In the genomic region with DNA sequence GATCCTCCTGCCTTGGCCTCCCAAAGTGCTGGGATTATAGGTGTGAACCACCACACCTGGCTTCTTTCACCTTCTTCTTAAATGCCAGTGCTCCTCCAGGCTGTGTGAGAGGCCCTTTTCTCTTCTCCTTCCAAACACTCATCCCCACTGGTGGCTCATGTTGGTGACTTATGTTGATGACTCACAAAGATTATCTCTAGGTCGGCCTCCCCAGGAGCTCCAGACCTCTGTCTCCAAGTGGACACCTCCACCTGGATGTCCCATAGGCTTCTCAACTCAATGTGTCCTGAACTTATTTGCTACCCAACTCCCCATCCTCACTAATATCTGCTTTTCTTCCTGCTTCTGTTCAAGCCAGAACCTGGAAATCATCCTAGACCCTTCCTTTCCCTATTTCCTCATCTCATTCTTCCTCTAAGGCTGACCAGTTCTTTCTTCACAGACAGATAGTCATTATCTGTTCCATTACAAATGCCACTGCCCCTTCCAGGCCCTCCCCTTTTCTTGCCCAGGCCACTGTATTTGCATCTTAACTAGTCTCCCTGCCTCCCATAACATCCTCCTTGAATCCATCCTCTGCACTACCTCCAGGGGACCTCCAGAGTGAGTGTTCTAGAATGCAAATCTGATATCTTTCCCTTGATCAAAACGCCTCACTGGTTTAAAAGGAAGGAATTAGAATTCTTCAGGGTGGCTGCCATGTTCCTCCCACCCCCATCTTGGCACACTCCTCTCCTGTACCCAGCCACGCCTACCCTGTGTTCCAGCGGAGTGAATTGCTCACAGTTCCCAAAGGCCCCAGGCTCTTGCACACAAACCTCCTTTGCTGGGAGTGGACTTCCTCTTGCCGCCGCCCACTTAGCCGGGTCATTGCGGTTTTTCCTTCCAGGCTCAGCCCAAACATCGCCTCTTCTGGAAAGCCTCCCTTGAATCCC, we compare ENCODE assay signal across 1 cellular context.
TF ChIP-seq lines count a peak whose summit lies in the region.

No MANE protein-coding gene starts in this region.

TF ChIP-seq in K562, 482 proteins besides CTCF, POLR2A, EP300 and RAD21 (continued from another document and continues in another):
- TF ChIP-seq, protein P1, sequence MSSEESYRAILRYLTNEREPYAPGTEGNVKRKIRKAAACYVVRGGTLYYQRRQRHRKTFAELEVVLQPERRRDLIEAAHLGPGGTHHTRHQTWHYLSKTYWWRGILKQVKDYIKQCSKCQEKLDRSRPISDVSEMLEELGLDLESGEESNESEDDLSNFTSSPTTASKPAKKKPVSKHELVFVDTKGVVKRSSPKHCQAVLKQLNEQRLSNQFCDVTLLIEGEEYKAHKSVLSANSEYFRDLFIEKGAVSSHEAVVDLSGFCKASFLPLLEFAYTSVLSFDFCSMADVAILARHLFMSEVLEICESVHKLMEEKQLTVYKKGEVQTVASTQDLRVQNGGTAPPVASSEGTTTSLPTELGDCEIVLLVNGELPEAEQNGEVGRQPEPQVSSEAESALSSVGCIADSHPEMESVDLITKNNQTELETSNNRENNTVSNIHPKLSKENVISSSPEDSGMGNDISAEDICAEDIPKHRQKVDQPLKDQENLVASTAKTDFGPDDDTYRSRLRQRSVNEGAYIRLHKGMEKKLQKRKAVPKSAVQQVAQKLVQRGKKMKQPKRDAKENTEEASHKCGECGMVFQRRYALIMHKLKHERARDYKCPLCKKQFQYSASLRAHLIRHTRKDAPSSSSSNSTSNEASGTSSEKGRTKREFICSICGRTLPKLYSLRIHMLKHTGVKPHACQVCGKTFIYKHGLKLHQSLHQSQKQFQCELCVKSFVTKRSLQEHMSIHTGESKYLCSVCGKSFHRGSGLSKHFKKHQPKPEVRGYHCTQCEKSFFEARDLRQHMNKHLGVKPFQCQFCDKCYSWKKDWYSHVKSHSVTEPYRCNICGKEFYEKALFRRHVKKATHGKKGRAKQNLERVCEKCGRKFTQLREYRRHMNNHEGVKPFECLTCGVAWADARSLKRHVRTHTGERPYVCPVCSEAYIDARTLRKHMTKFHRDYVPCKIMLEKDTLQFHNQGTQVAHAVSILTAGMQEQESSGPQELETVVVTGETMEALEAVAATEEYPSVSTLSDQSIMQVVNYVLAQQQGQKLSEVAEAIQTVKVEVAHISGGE (CRISPR knock-in tag; IDR thresholded peaks at IDR 0.05), result 0 out of 6 replicates have a peak, but pooled peaks of 1 of the 3 experiments have one; percentile 38
- TF ChIP-seq FUS (optimal IDR thresholded peaks at IDR 0.05; ENCODE audit: low read depth, low read length) (no peak), THRB (CRISPR knock-in tag; conservative IDR thresholded peaks at IDR 0.05) (no peak), YBX1 (IDR thresholded peaks at IDR 0.05) (no peak), MLX (CRISPR knock-in tag; conservative IDR thresholded peaks at IDR 0.05) (no peak), KDM1A (IDR thresholded peaks at IDR 0.05) (peak in 1 of 2 experiments; percentile 25; a peak in 1 of 4 replicates), CBFA2T2 (conservative IDR thresholded peaks at IDR 0.05) (no peak), BACH1 (tag; IDR thresholded peaks at IDR 0.05) (0 out of 2 replicates have a peak, but pooled peaks have one; percentile 16), ETV5 (CRISPR knock-in tag; IDR thresholded peaks at IDR 0.05; ENCODE audit: low read depth) (no peak), ZNF263 (CRISPR knock-in tag; IDR thresholded peaks at IDR 0.05; ENCODE audit: borderline replicate concordance) (peak; percentile 74; the same call in 1 of the 2 replicates), GTF2F1 (IDR thresholded peaks at IDR 0.05; ENCODE audit: low read depth, low read length) (no peak), NFXL1 (CRISPR knock-in tag; IDR thresholded peaks at IDR 0.05) (no peak), GATA2 (CRISPR knock-in tag; IDR thresholded peaks at IDR 0.05) (peak; percentile 68), SRSF9 (IDR thresholded peaks at IDR 0.05; ENCODE audit: borderline replicate concordance, low read depth, low read length) (no peak), CREM (IDR thresholded peaks at IDR 0.05; ENCODE audit: low read depth) (peak; percentile 14), NFE2 (IDR thresholded peaks at IDR 0.05; ENCODE audit: low read depth) (peak; percentile 42), SMARCA5 (IDR thresholded peaks at IDR 0.05) (0 out of 2 replicates have a peak, but pooled peaks have one; percentile 41), ESRRB (CRISPR knock-in tag; IDR thresholded peaks at IDR 0.05; ENCODE audit: borderline replicate concordance) (no peak), ZZZ3 (IDR thresholded peaks at IDR 0.05) (no peak), HDAC1 (IDR thresholded peaks at IDR 0.05) (0 out of 4 replicates have a peak, but pooled peaks of 1 of the 2 experiments have one; percentile 19), CTBP1 (IDR thresholded peaks at IDR 0.05; ENCODE audit: borderline replicate concordance) (peak; percentile 52), RBM25 (IDR thresholded peaks at IDR 0.05; ENCODE audit: low read depth, low read length, severe bottlenecking) (no peak), CREBBP (IDR thresholded peaks at IDR 0.05; ENCODE audit: low read depth, low read length) (no peak), MYNN (IDR thresholded peaks at IDR 0.05) (no peak), MYNN (CRISPR knock-in tag; IDR thresholded peaks at IDR 0.05) (no peak), PATZ1 (CRISPR knock-in tag; IDR thresholded peaks at IDR 0.05; ENCODE audit: borderline replicate concordance) (0 out of 2 replicates have a peak, but pooled peaks have one; percentile 50), NR4A1 (CRISPR knock-in tag; IDR thresholded peaks at IDR 0.05) (no peak), NR4A1 (tag; IDR thresholded peaks at IDR 0.05) (no peak), FOS (IDR thresholded peaks at IDR 0.05; ENCODE audit: extremely low read depth, insufficient read length) (peak; percentile 44), FOXK2 (conservative IDR thresholded peaks at IDR 0.05 in 1 of 2, IDR thresholded peaks at IDR 0.05 in 1 of 2; ENCODE audit: low read depth in 2 of 2) (no peak), SMARCE1 (IDR thresholded peaks at IDR 0.05) (peak; percentile 60; the same call in 1 of the 2 replicates), HDAC6 (IDR thresholded peaks at IDR 0.05; ENCODE audit: low read depth, low read length) (no peak), SOX6 (IDR thresholded peaks at IDR 0.05) (0 out of 2 replicates have a peak, but pooled peaks have one; percentile 21), SMARCB1 (IDR thresholded peaks at IDR 0.05; ENCODE audit: insufficient read length, low read depth) (no peak), MLLT1 (IDR thresholded peaks at IDR 0.05) (peak in 1 of 2 experiments; percentile 75; a peak in 2 of 4 replicates), MXD1 (CRISPR knock-in tag; IDR thresholded peaks at IDR 0.05; ENCODE audit: borderline replicate concordance, poor library complexity, severe bottlenecking) (no peak), CEBPB (tag; IDR thresholded peaks at IDR 0.05) (no peak), DACH1 (IDR thresholded peaks at IDR 0.05; ENCODE audit: partially characterized antibody) (no peak), ZKSCAN8 (CRISPR knock-in tag; IDR thresholded peaks at IDR 0.05) (no peak), ZNF583 (CRISPR knock-in tag; IDR thresholded peaks at IDR 0.05) (no peak), PTRF (tag; IDR thresholded peaks at IDR 0.05) (no peak), CXXC5 (CRISPR knock-in tag; IDR thresholded peaks at IDR 0.05) (no peak), ZNF785 (CRISPR knock-in tag; IDR thresholded peaks at IDR 0.05) (no peak), MTA2 (IDR thresholded peaks at IDR 0.05; ENCODE audit: low read depth) (no peak)
- TF ChIP-seq, protein P2, sequence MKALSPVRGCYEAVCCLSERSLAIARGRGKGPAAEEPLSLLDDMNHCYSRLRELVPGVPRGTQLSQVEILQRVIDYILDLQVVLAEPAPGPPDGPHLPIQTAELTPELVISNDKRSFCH (CRISPR knock-in tag; IDR thresholded peaks at IDR 0.05), result no peak
- TF ChIP-seq, protein P2 (tag; IDR thresholded peaks at IDR 0.05), result no peak
- TF ChIP-seq, protein P3, sequence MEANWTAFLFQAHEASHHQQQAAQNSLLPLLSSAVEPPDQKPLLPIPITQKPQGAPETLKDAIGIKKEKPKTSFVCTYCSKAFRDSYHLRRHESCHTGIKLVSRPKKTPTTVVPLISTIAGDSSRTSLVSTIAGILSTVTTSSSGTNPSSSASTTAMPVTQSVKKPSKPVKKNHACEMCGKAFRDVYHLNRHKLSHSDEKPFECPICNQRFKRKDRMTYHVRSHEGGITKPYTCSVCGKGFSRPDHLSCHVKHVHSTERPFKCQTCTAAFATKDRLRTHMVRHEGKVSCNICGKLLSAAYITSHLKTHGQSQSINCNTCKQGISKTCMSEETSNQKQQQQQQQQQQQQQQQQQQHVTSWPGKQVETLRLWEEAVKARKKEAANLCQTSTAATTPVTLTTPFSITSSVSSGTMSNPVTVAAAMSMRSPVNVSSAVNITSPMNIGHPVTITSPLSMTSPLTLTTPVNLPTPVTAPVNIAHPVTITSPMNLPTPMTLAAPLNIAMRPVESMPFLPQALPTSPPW (CRISPR knock-in tag; IDR thresholded peaks at IDR 0.05), result peak; percentile 57
- TF ChIP-seq, protein P4, sequence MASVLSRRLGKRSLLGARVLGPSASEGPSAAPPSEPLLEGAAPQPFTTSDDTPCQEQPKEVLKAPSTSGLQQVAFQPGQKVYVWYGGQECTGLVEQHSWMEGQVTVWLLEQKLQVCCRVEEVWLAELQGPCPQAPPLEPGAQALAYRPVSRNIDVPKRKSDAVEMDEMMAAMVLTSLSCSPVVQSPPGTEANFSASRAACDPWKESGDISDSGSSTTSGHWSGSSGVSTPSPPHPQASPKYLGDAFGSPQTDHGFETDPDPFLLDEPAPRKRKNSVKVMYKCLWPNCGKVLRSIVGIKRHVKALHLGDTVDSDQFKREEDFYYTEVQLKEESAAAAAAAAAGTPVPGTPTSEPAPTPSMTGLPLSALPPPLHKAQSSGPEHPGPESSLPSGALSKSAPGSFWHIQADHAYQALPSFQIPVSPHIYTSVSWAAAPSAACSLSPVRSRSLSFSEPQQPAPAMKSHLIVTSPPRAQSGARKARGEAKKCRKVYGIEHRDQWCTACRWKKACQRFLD (CRISPR knock-in tag; IDR thresholded peaks at IDR 0.05), result no peak
